ENCODE assay signal across 8 cellular contexts in the genomic region with DNA sequence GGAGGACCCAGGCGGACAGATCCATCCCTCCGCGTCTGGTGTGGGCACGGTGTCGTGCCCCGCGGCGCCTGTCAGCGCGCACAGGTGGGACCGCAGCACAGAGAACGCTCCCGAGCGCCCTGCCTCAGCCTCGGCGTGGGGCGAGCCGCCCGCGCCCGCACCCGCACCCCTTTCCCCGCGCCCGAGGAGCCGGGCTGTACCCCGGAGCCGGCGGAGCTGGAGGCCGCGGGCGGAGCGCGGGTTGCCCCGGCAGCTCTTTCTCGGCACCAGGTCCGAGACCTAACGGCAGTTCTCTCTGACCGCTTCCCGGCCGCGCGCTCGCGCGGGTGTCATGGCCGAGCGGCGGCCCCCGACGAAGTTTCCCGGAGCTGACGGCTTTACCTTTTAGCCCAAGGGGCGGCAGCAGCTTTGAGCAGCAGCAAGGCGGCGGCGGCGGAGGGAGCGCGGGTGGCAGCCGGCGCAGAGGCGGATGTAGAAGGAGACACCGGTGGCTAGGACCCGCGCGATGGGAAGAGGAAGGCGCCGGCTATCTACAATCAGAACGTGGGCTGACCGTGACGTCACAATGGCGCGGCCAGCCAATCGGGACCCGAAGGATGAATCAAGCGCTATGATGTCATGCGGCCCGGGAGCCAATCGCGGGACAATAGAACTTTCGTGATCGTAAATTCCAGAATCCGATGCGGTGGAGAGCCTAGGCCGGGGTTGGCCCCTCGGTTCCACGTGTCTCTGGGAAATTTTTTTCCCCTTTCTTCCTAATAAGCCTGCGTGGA. TPM values are rescaled to one million over a fixed set of nuclear protein-coding genes. Genes with fewer than 3 reads are reported as not detected.
A peak's percentile ranks its signal among the peaks of the same experiment; 100 is the strongest.
DNase-seq lines count a peak whose midpoint lies in the region; ATAC-seq and TF ChIP-seq lines count a peak whose summit lies in the region.

A gene with protein sequence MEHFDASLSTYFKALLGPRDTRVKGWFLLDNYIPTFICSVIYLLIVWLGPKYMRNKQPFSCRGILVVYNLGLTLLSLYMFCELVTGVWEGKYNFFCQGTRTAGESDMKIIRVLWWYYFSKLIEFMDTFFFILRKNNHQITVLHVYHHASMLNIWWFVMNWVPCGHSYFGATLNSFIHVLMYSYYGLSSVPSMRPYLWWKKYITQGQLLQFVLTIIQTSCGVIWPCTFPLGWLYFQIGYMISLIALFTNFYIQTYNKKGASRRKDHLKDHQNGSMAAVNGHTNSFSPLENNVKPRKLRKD (minus strand): TSS at position 515 of the 773 bp plus-strand sequence. CDS start 53,251 bp downstream, outside the sequence.

- peak; percentile 75 for ATAC-seq in GM19397 (IDR thresholded peaks at IDR 0.05; ENCODE audit: unreplicated experiment)
- ATAC-seq in HG03571 (IDR thresholded peaks at IDR 0.05; ENCODE audit: unreplicated experiment) = peak; percentile 69
- ATAC-seq in lung (ENCODE audit: insufficient read depth, low FRiP score) = peak; percentile 87

- peaks cover 32% of the 10 kb centered on the region for H3K36me3 Mint-ChIP-seq in activated CD4-positive, alpha-beta memory T cell treated with anti-CD3 and anti-CD28 coated beads, Interleukin-2, amount 10 ng/mL, durations not matched to agents 7 days and 5 days (ENCODE audit: low read depth)

- 0% methylated on average over 81 to 89 of the region's 89 CpGs for WGBS in lung, 2 donors

- peak within 1 kb of the TSS; percentile 97 for H3K27ac ChIP-seq in C4-2B
- H3K27ac ChIP-seq in lung (ENCODE audit: low read depth in 1 of 2, low read length in 1 of 2) = peak within 1 kb of the TSS; percentile 97 to 99

- CTCF ChIA-PET in activated CD4-positive, alpha-beta memory T cell treated with anti-CD3 and anti-CD28 coated beads, Interleukin-2, amount 10 ng/mL, durations not matched to agents 7 days and 5 days (lab: Charles Lee) = interaction anchor here (1.0 to 3.8 kb wide), 4 partner anchors 11 to 283 kb away, joined by 3 to 27 read pairs (median 6); no protein-coding TSS in a partner anchor

- H3K27ac Mint-ChIP-seq in activated CD4-positive, alpha-beta memory T cell treated with anti-CD3 and anti-CD28 coated beads, Interleukin-2, amount 10 ng/mL, durations not matched to agents 7 days and 5 days = peak within 1 kb of the TSS; percentile 96

- H3K36me3 ChIP-seq in lung (ENCODE audit: control insufficient read depth in 2 of 2, insufficient read depth in 2 of 2, low read length in 2 of 2) = no peaks in the 10 kb centered on the region

- H3K27me3 ChIP-seq in lung (ENCODE audit: control insufficient read depth, insufficient read depth) = no peaks in the 10 kb centered on the region

- H3K4me3 Mint-ChIP-seq in activated CD4-positive, alpha-beta memory T cell treated with anti-CD3 and anti-CD28 coated beads, Interleukin-2, amount 10 ng/mL, durations not matched to agents 7 days and 5 days = peak within 1 kb of the TSS; percentile 97

- DNase-seq in NCI-H82 treated with DMSO at 0.1 percent for 48 hours (lab: John Stamatoyannopoulos, UW; ENCODE audit: unreplicated experiment) (peak; percentile 69), ecto neural progenitor cell (ENCODE audit: low spot score) (peak; percentile 95), lung (ENCODE audit: low spot score) (peak; percentile 98)
- DNase-seq in activated CD4-positive, alpha-beta memory T cell treated with anti-CD3 and anti-CD28 coated beads, Interleukin-2, amount 10 ng/mL, durations not matched to agents 7 days and 5 days = peak; percentile 98
- peak; percentile 94 to 97 (median 95) for DNase-seq in stimulated activated CD4-positive, alpha-beta T cell treated with anti-CD3 and anti-CD28 coated beads, TNF-alpha, amount 100 ng/mL, for 4 hours (ENCODE audit: low read depth in 3 of 3)

- no peaks in the 10 kb centered on the region for H3K9me3 Mint-ChIP-seq in activated CD4-positive, alpha-beta memory T cell treated with anti-CD3 and anti-CD28 coated beads, Interleukin-2, amount 10 ng/mL, durations not matched to agents 7 days and 5 days

- POLR2A ChIA-PET in activated CD4-positive, alpha-beta memory T cell treated with anti-CD3 and anti-CD28 coated beads, Interleukin-2, amount 10 ng/mL, durations not matched to agents 7 days and 5 days (lab: Charles Lee) = interaction anchor here (0.5 to 6.4 kb wide), 23 partner anchors 8 to 1065 kb away, joined by 3 to 98 read pairs (median 5); partner anchors contain the start of genes FBXO9 and GSTA4

- H3K4me1 Mint-ChIP-seq in activated CD4-positive, alpha-beta memory T cell treated with anti-CD3 and anti-CD28 coated beads, Interleukin-2, amount 10 ng/mL, durations not matched to agents 7 days and 5 days = peaks cover 46% of the 10 kb centered on the region

- peaks cover 10 to 17% of the 10 kb centered on the region in 2 donors for H3K4me1 ChIP-seq in lung (ENCODE audit: control insufficient read depth in 2 of 2, insufficient read depth in 2 of 2, low read length in 2 of 2)

- H3K9me3 ChIP-seq in lung (ENCODE audit: control insufficient read depth in 2 of 2, insufficient read depth in 1 of 2, low read length in 1 of 2) = no peaks in the 10 kb centered on the region

- peaks cover 15% of the 10 kb centered on the region for H3K27me3 Mint-ChIP-seq in activated CD4-positive, alpha-beta memory T cell treated with anti-CD3 and anti-CD28 coated beads, Interleukin-2, amount 10 ng/mL, durations not matched to agents 7 days and 5 days

- TF ChIP-seq CTCF in C4-2B (conservative IDR thresholded peaks at IDR 0.05) (no peak), lung (IDR thresholded peaks at IDR 0.05; ENCODE audit: control extremely low read depth, extremely low read depth) (no peak)

- peak within 1 kb of the TSS; percentile 95 for H3K4me3 ChIP-seq in lung

RNA-seq across cellular contexts. Expression of the gene that starts here (rescaled TPM):
- total RNA-seq in activated CD4-positive, alpha-beta memory T cell treated with anti-CD3 and anti-CD28 coated beads, Interleukin-2, amount 10 ng/mL, durations not matched to agents 7 days and 5 days = 100 to 1,000 TPM; 157 to 162 TPM
- 10 to 100 TPM; 91.0 to 95.6 TPM for total RNA-seq in lung
- 10 to 100 TPM; 37.7 to 88.9 TPM for polyA plus RNA-seq in lung

Comparison
In these comparisons a context has a peak if more than half of its experiments do, and no peak if none do; other contexts are left out.
1. Peak in every context shown above with its lines: DNase-seq, ATAC-seq, H3K4me3 ChIP-seq and H3K27ac ChIP-seq.